14 cellular contexts compared by ENCODE assay signal in genomic region chr9:91935805-91936204, GRCh38. TPM values are rescaled to one million over a fixed set of nuclear protein-coding genes. Genes with fewer than 3 reads are reported as not detected.
"Had no signal": no experiment of that assay in that cellular context is flagged by ENCODE, and none has a peak within 500 bp of the region (broad histone marks: within the 10 kb centered on the region; RNA-seq: fewer than 3 reads in every experiment).

No MANE protein-coding gene starts in this region.

- H3K27ac ChIP-seq: gastrocnemius medialis, tibial nerve had no signal

- H3K36me3 ChIP-seq: gastrocnemius medialis, tibial nerve had no signal

- H3K4me3 ChIP-seq: gastrocnemius medialis, tibial nerve had no signal

- DNase-seq: activated effector memory CD4-positive, alpha-beta T cell treated with anti-CD3 and anti-CD28 coated beads, Interleukin-2, amount 50 U/mL, for 16 hours; activated T-cell treated with anti-CD3 and anti-CD28 coated beads, Interleukin-2, amount 50 U/mL, for 24 hours; amniotic stem cell; gastrocnemius medialis; kidney; midbrain; naive thymus-derived CD4-positive, alpha-beta T cell; occipital lobe; stimulated activated CD4-positive, alpha-beta T cell treated with anti-CD3 and anti-CD28 coated beads, Interleukin-15, amount 100 ng/mL, for 24 hours; stimulated activated CD4-positive, alpha-beta T cell treated with anti-CD3 and anti-CD28 coated beads, Interleukin-4, amount 100 ng/mL, for 4 hours; T-helper 17 cell had no signal

- H3K4me1 ChIP-seq: gastrocnemius medialis, tibial nerve had no signal

- ATAC-seq: activated naive CD4-positive, alpha-beta T cell treated with anti-CD3 and anti-CD28 coated beads, Interleukin-2, amount 50 U/mL, for 72 hours; gastrocnemius medialis; naive thymus-derived CD4-positive, alpha-beta T cell; T-helper 17 cell had no signal

- H3K27me3 ChIP-seq: gastrocnemius medialis, tibial nerve had no signal

RNA-seq across cellular contexts. Expression of gene ROR2, which starts 14.2 kb away (rescaled TPM):
- total RNA-seq: activated naive CD4-positive, alpha-beta T cell treated with anti-CD3 and anti-CD28 coated beads, Interleukin-2, amount 50 U/mL, for 72 hours; pulmonary artery endothelial cell had no signal
- polyA plus RNA-seq: naive thymus-derived CD4-positive, alpha-beta T cell had no signal
